In genomic region chr3:67649681-67650080, GRCh38 we compare ENCODE assay signal across 28 cellular contexts. TPM values are rescaled to one million over a fixed set of nuclear protein-coding genes. Genes with fewer than 3 reads are reported as not detected.
DNase-seq lines count a peak whose midpoint lies in the region; ATAC-seq and TF ChIP-seq lines count a peak whose summit lies in the region.
"Had no signal": no experiment of that assay in that cellular context is flagged by ENCODE, and none has a peak within 500 bp of the region (broad histone marks: within the 10 kb centered on the region; RNA-seq: fewer than 3 reads in every experiment).

No MANE protein-coding gene starts in this region.

- no peaks in the 10 kb centered on the region for H3K27me3 Mint-ChIP-seq in activated naive CD8-positive, alpha-beta T cell
- no peaks in the 10 kb centered on the region for H3K27me3 Mint-ChIP-seq in activated naive CD8-positive, alpha-beta T cell treated with anti-CD3 and anti-CD28 coated beads, Interleukin-2, amount 50 U/mL, for 24 hours
- peaks cover 3% of the 10 kb centered on the region for H3K27me3 Mint-ChIP-seq in neural progenitor cell (ENCODE audit: insufficient read depth, low read depth)
- H3K27me3 Mint-ChIP-seq: CD4-positive, alpha-beta T cell; IgD-negative memory B cell had no signal

- H3K4me3 Mint-ChIP-seq in activated naive CD8-positive, alpha-beta T cell = no peak overlapping the region
- H3K4me3 Mint-ChIP-seq in activated naive CD8-positive, alpha-beta T cell treated with anti-CD3 and anti-CD28 coated beads, Interleukin-2, amount 50 U/mL, for 24 hours = no peak overlapping the region
- H3K4me3 Mint-ChIP-seq in neural progenitor cell = no peak overlapping the region
- H3K4me3 Mint-ChIP-seq: CD4-positive, alpha-beta T cell; H9; stimulated activated effector memory CD8-positive, alpha-beta T cell treated with anti-CD3 and anti-CD28 coated beads, Interleukin-12 subunit alpha, Interleukin-12 subunit beta, amount 100 ng/mL, for 72 hours had no signal

- peaks cover 17% of the 10 kb centered on the region for H3K79me2 ChIP-seq in neural progenitor cell (ENCODE audit: low read depth)

- ATAC-seq in activated naive CD8-positive, alpha-beta T cell treated with anti-CD3 and anti-CD28 coated beads, Interleukin-2, amount 50 U/mL, for 24 hours = no peak
- no peak for ATAC-seq in HG03378 (IDR thresholded peaks at IDR 0.05; ENCODE audit: unreplicated experiment)
- ATAC-seq: right cardiac atrium; stimulated activated effector memory CD8-positive, alpha-beta T cell treated with anti-CD3 and anti-CD28 coated beads, Interleukin-12 subunit alpha, Interleukin-12 subunit beta, amount 100 ng/mL, for 72 hours had no signal

- H3K4me3 ChIP-seq in neural progenitor cell = no peak overlapping the region
- H3K4me3 ChIP-seq: breast epithelium, left ventricle myocardium inferior, ovary had no signal

- no peak overlapping the region for H3K9ac ChIP-seq in neural progenitor cell

- peaks cover 29% of the 10 kb centered on the region for H3K36me3 Mint-ChIP-seq in activated naive CD8-positive, alpha-beta T cell
- peaks cover 54% of the 10 kb centered on the region for H3K36me3 Mint-ChIP-seq in activated naive CD8-positive, alpha-beta T cell treated with anti-CD3 and anti-CD28 coated beads, Interleukin-2, amount 50 U/mL, for 24 hours (ENCODE audit: low read depth)
- H3K36me3 Mint-ChIP-seq in neural progenitor cell = peaks cover 5% of the 10 kb centered on the region
- H3K36me3 Mint-ChIP-seq: stimulated activated effector memory CD8-positive, alpha-beta T cell treated with anti-CD3 and anti-CD28 coated beads, Interleukin-12 subunit alpha, Interleukin-12 subunit beta, amount 100 ng/mL, for 72 hours had no signal

- H3K27ac ChIP-seq in neural progenitor cell = no peak overlapping the region
- H3K27ac ChIP-seq: breast epithelium, ovary had no signal

- intact Hi-C loops in posterior vena cava (cut with DNase I) = no loop called here

- no peaks in the 10 kb centered on the region for H3K36me3 ChIP-seq in neural progenitor cell
- H3K36me3 ChIP-seq: breast epithelium, left ventricle myocardium inferior, ovary had no signal

- TF ChIP-seq CTCF in neural progenitor cell (IDR thresholded peaks at IDR 0.05) = no peak

- no peaks in the 10 kb centered on the region for H3K9me3 Mint-ChIP-seq in activated naive CD8-positive, alpha-beta T cell (ENCODE audit: low read depth)
- H3K9me3 Mint-ChIP-seq in activated naive CD8-positive, alpha-beta T cell treated with anti-CD3 and anti-CD28 coated beads, Interleukin-2, amount 50 U/mL, for 24 hours = no peaks in the 10 kb centered on the region
- H3K9me3 Mint-ChIP-seq in neural progenitor cell = no peaks in the 10 kb centered on the region
- H3K9me3 Mint-ChIP-seq: CD4-positive, alpha-beta T cell; H9; IgD-negative memory B cell; nephron; stimulated activated effector memory CD8-positive, alpha-beta T cell treated with anti-CD3 and anti-CD28 coated beads, Interleukin-12 subunit alpha, Interleukin-12 subunit beta, amount 100 ng/mL, for 72 hours had no signal

- H3K4me2 ChIP-seq in neural progenitor cell = peak overlapping the region; percentile 25

- no peaks in the 10 kb centered on the region for H3F3A ChIP-seq in neural progenitor cell (ENCODE audit: low read depth)

- no peaks in the 10 kb centered on the region for H4K20me1 ChIP-seq in neural progenitor cell (ENCODE audit: low read depth)

- H3K27me3 ChIP-seq in neural progenitor cell = no peaks in the 10 kb centered on the region
- H3K27me3 ChIP-seq: breast epithelium, ovary had no signal

- H3K4me1 ChIP-seq in neural progenitor cell = peaks cover 9% of the 10 kb centered on the region

- H3K4me1 Mint-ChIP-seq in activated naive CD8-positive, alpha-beta T cell (ENCODE audit: low read depth) = peaks cover 78% of the 10 kb centered on the region
- peaks cover 71% of the 10 kb centered on the region for H3K4me1 Mint-ChIP-seq in activated naive CD8-positive, alpha-beta T cell treated with anti-CD3 and anti-CD28 coated beads, Interleukin-2, amount 50 U/mL, for 24 hours
- peaks cover 33% of the 10 kb centered on the region for H3K4me1 Mint-ChIP-seq in neural progenitor cell

- no peaks in the 10 kb centered on the region for H3K9me3 ChIP-seq in neural progenitor cell (ENCODE audit: low read depth)
- H3K9me3 ChIP-seq: breast epithelium, left ventricle myocardium inferior, ovary had no signal

- DNase-seq in activated naive CD8-positive, alpha-beta T cell treated with anti-CD3 and anti-CD28 coated beads, Interleukin-2, amount 50 U/mL, for 24 hours = no peak
- DNase-seq in astrocyte of the hippocampus (ENCODE audit: low read depth, low spot score) (peak; percentile 15), neural progenitor cell (ENCODE audit: low spot score) (no peak), NCI-H2227 (lab: John Stamatoyannopoulos, UW; ENCODE audit: unreplicated experiment) (no peak), posterior vena cava (ENCODE audit: low spot score) (no peak), NOMO-1 treated with dmso at 0.1 percent for 144 hours (lab: John Stamatoyannopoulos, UW; ENCODE audit: unreplicated experiment) (no peak)
- DNase-seq: activated gamma-delta T cell; activated T-cell treated with anti-CD3 and anti-CD28 coated beads for 4 hours; CD4-positive, alpha-beta T cell; DMS153; H9; left ventricle myocardium inferior; midbrain; NCI-H1092; NCI-H2081; NCI-H774; ovary; right cardiac atrium; RPMI8226; stimulated activated CD4-positive, alpha-beta T cell treated with anti-CD3 and anti-CD28 coated beads, Interleukin-12 subunit alpha, Interleukin-12 subunit beta, amount 100 ng/mL, for 4 hours; stimulated activated CD4-positive, alpha-beta T cell treated with anti-CD3 and anti-CD28 coated beads, Interleukin-4, amount 100 ng/mL, for 24 hours; T-helper 2 cell had no signal

- peak overlapping the region; percentile 23 for H3K27ac Mint-ChIP-seq in activated naive CD8-positive, alpha-beta T cell
- no peak overlapping the region for H3K27ac Mint-ChIP-seq in activated naive CD8-positive, alpha-beta T cell treated with anti-CD3 and anti-CD28 coated beads, Interleukin-2, amount 50 U/mL, for 24 hours
- no peak overlapping the region for H3K27ac Mint-ChIP-seq in neural progenitor cell
- H3K27ac Mint-ChIP-seq: CD4-positive, alpha-beta T cell; H9; nephron; stimulated activated effector memory CD8-positive, alpha-beta T cell treated with anti-CD3 and anti-CD28 coated beads, Interleukin-12 subunit alpha, Interleukin-12 subunit beta, amount 100 ng/mL, for 72 hours had no signal

- no peak overlapping the region for H2AFZ ChIP-seq in neural progenitor cell (replicated peaks)

RNA-seq across cellular contexts. Expression of gene SUCLG2, which starts 4.7 kb away (rescaled TPM):
- 45.3 and 63.6 TPM in 2 replicates for total RNA-seq in neural progenitor cell (ENCODE audit: low replicate concordance)
- total RNA-seq in posterior vena cava = 10 to 100 TPM; 51.5 to 51.9 TPM
